Comparison of ENCODE assay signal across 22 cellular contexts in genomic region chr12:45781080-45781479, GRCh38. TPM values are rescaled to one million over a fixed set of nuclear protein-coding genes. Genes with fewer than 3 reads are reported as not detected.
DNase-seq lines count a peak whose midpoint lies in the region; ATAC-seq, FAIRE-seq and TF ChIP-seq lines count a peak whose summit lies in the region.
"Had no signal": no experiment of that assay in that cellular context is flagged by ENCODE, and none has a peak within 500 bp of the region (broad histone marks: within the 10 kb centered on the region; RNA-seq: fewer than 3 reads in every experiment).

No MANE protein-coding gene starts in this region.

- no peak overlapping the region for H3K4me3 ChIP-seq in small intestine (ENCODE audit: low read depth in 1 of 2, low read length in 2 of 2)
- H3K4me3 ChIP-seq: GM12878 had no signal

- H3K9me3 ChIP-seq in small intestine (ENCODE audit: control insufficient read depth, low read depth): no peaks in the 10 kb centered on the region
- H3K9me3 ChIP-seq: BE2C had no signal

- DNase-seq in HEK293T (ENCODE audit: extremely low spot score): no peak
- DNase-seq in NCI-H69 (lab: John Stamatoyannopoulos, UW): peak; percentile 12
- DNase-seq in left colon: no peak
- peak; percentile 18 for DNase-seq in small intestine
- DNase-seq in RCC 7860 (ENCODE audit: low spot score): no peak
- no peak for DNase-seq in NCI-H2227 (lab: John Stamatoyannopoulos, UW; ENCODE audit: unreplicated experiment)
- DNase-seq: ACHN; BE2C; C1 segment of cervical spinal cord; CD4-positive, CD25-positive, alpha-beta regulatory T cell; CD8-positive, alpha-beta memory T cell; COR-L47; DMS 273 treated with DMSO at 0.1 percent for 48 hours; DMS53; DND-41; EL; H9; IMR-90 had no signal

- CTCF ChIA-PET in HEK293T (lab: Yijun Ruan, JAX): interaction anchor here (0.5 kb wide), 1 partner anchor 10 kb away, joined by 4 read pairs; no protein-coding TSS in a partner anchor

- H3K27ac ChIP-seq in small intestine (ENCODE audit: low read depth in 1 of 2, low read length in 1 of 2): no peak overlapping the region
- H3K27ac ChIP-seq: HL-60 had no signal

- FAIRE-seq in small intestine (lab: Jason Lieb, UNC) (no peak), RCC 7860 (lab: Jason Lieb, UNC) (no peak)
- FAIRE-seq: GM12878, GM19239, H1 had no signal

- no peaks in the 10 kb centered on the region for H3K36me3 ChIP-seq in small intestine (ENCODE audit: control insufficient read depth in 2 of 2, insufficient read depth in 2 of 2, low read length in 2 of 2)
- H3K36me3 ChIP-seq: BE2C had no signal

- intact Hi-C loops in left colon (cut with DNase I, micrococcal nuclease): no loop called here

- ATAC-seq in left colon: peak; percentile 82
- ATAC-seq: GM12878 had no signal

- POLR2A ChIA-PET in HEK293T (lab: Yijun Ruan, JAX): no interaction called here

- H3K4me1 ChIP-seq in small intestine (ENCODE audit: control insufficient read depth in 2 of 2, insufficient read depth in 1 of 2, low read depth in 1 of 2, low read length in 1 of 2): no peaks in the 10 kb centered on the region
- H3K4me1 ChIP-seq: BE2C had no signal

- no peaks in the 10 kb centered on the region for H3K27me3 ChIP-seq in small intestine (ENCODE audit: control insufficient read depth in 2 of 2, insufficient read depth in 2 of 2, low read length in 2 of 2)
- H3K27me3 ChIP-seq: BE2C had no signal

TF ChIP-seq in HEK293T, 16 proteins besides CTCF, POLR2A, EP300 and RAD21:
- TF ChIP-seq, protein P1, sequence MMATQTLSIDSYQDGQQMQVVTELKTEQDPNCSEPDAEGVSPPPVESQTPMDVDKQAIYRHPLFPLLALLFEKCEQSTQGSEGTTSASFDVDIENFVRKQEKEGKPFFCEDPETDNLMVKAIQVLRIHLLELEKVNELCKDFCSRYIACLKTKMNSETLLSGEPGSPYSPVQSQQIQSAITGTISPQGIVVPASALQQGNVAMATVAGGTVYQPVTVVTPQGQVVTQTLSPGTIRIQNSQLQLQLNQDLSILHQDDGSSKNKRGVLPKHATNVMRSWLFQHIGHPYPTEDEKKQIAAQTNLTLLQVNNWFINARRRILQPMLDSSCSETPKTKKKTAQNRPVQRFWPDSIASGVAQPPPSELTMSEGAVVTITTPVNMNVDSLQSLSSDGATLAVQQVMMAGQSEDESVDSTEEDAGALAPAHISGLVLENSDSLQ (IDR thresholded peaks at IDR 0.05): peak; percentile 42; the same call in 1 of the 2 replicates
- TF ChIP-seq CTBP1 (IDR thresholded peaks at IDR 0.05; ENCODE audit: borderline replicate concordance): no peak

RNA-seq across cellular contexts. Expression of gene ARID2, which starts 51.6 kb away (rescaled TPM):
- total RNA-seq in left colon: 10 to 100 TPM; 31.0 to 32.0 TPM
- polyA plus RNA-seq in small intestine: 1 to 10 TPM; 5.1 to 6.7 (median 5.3) TPM

Comparison
In these comparisons a context has a peak if more than half of its experiments do, and no peak if none do; other contexts are left out.
1. DNase-seq: peak in NCI-H69 (single experiment) and small intestine (single experiment); none in HEK293T (single experiment), left colon (0 of 2), RCC 7860 (single experiment) and NCI-H2227 (single experiment).